Comparison of ENCODE assay signal across 19 cellular contexts in genomic region chr7:46480619-46481018, GRCh38.
DNase-seq lines count a peak whose midpoint lies in the region; ATAC-seq and TF ChIP-seq lines count a peak whose summit lies in the region.
"Had no signal": no experiment of that assay in that cellular context is flagged by ENCODE, and none has a peak within 500 bp of the region (broad histone marks: within the 10 kb centered on the region; RNA-seq: fewer than 3 reads in every experiment).

No MANE protein-coding gene starts in this region.

- no peak for ATAC-seq in GM21723 (IDR thresholded peaks at IDR 0.05; ENCODE audit: unreplicated experiment)
- ATAC-seq: CD8-positive, alpha-beta T cell had no signal

- peak; percentile 58 for DNase-seq in dermis blood vessel endothelial cell
- DNase-seq in endothelial cell (ENCODE audit: low spot score), result peak; percentile 55
- DNase-seq in mesenchymal stem cell, result no peak
- no peak for DNase-seq in neuronal stem cell (ENCODE audit: low spot score)
- DNase-seq in NCI-H187 (lab: John Stamatoyannopoulos, UW), result no peak
- DNase-seq in T-helper 1 cell, result no peak
- no peak for DNase-seq in head of caudate nucleus
- DNase-seq: 8988T; AML-193; Caco-2; Calu3; CD4-positive, alpha-beta T cell; CD8-positive, alpha-beta T cell; DMS79 treated with DMSO at 0.1 percent for 48 hours; GF-D8 had no signal

- no peaks in the 10 kb centered on the region for H3K36me3 Mint-ChIP-seq in endothelial cell (ENCODE audit: low read depth, unreplicated experiment)
- H3K36me3 Mint-ChIP-seq: CD8-positive, alpha-beta T cell had no signal

- H3K27me3 ChIP-seq in mesenchymal stem cell (ENCODE audit: control insufficient read depth in 1 of 2, insufficient read depth in 1 of 2, low read length in 2 of 2), result no peaks in the 10 kb centered on the region
- no peaks in the 10 kb centered on the region for H3K27me3 ChIP-seq in neuronal stem cell (ENCODE audit: control insufficient read depth in 3 of 3, insufficient read depth in 3 of 3, low read depth in 1 of 3, low read length in 3 of 3)
- H3K27me3 ChIP-seq: BLaER1 treated with 17β-estradiol and CSF1 and Interleukin-3, amounts not matched to agents 10 nM and 100 nM had no signal

- peaks cover 10% of the 10 kb centered on the region for H3K4me1 ChIP-seq in mesenchymal stem cell (ENCODE audit: control insufficient read depth, insufficient read depth, low read depth, low read length)
- H3K4me1 ChIP-seq in neuronal stem cell (ENCODE audit: control insufficient read depth in 2 of 2, insufficient read depth in 1 of 2, low read depth in 1 of 2, low read length in 2 of 2), result no peaks in the 10 kb centered on the region
- H3K4me1 ChIP-seq: BLaER1 treated with 17β-estradiol and CSF1 and Interleukin-3, amounts not matched to agents 10 nM and 100 nM; Caco-2 had no signal

- H3K14ac ChIP-seq in mesenchymal stem cell (ENCODE audit: low read length in 2 of 2), result no peak overlapping the region
- H3K14ac ChIP-seq in neuronal stem cell (ENCODE audit: low read length), result no peak overlapping the region

- intact Hi-C loops in head of caudate nucleus (cut with DNase I), result no loop called here

- H3K4me1 Mint-ChIP-seq in endothelial cell (ENCODE audit: unreplicated experiment), result peaks cover 28% of the 10 kb centered on the region
- H3K4me1 Mint-ChIP-seq: B cell had no signal

- no peak overlapping the region for H3K9ac ChIP-seq in mesenchymal stem cell (ENCODE audit: low read length)
- H3K9ac ChIP-seq in neuronal stem cell (ENCODE audit: low read depth, low read length, poor library complexity), result no peak overlapping the region
- H3K9ac ChIP-seq: BLaER1 treated with 17β-estradiol and CSF1 and Interleukin-3, amounts not matched to agents 10 nM and 100 nM had no signal

- H3K4me3 Mint-ChIP-seq in endothelial cell (ENCODE audit: unreplicated experiment), result no peak overlapping the region
- H3K4me3 Mint-ChIP-seq: B cell; CD4-positive, alpha-beta T cell; CD8-positive, alpha-beta T cell had no signal

- H3K27ac ChIP-seq in mesenchymal stem cell (ENCODE audit: low read length, poor library complexity, severe bottlenecking) (no peak overlapping the region), neuronal stem cell (replicated peaks; ENCODE audit: low read length) (no peak overlapping the region)
- H3K27ac ChIP-seq: BLaER1 treated with 17β-estradiol and CSF1 and Interleukin-3, amounts not matched to agents 10 nM and 100 nM; C4-2B had no signal

- H2BK5ac ChIP-seq in mesenchymal stem cell (ENCODE audit: low read depth, low read length, poor library complexity, severe bottlenecking), result no peak overlapping the region
- no peak overlapping the region for H2BK5ac ChIP-seq in neuronal stem cell (ENCODE audit: low read length)

- no peak overlapping the region for H3K4me2 ChIP-seq in mesenchymal stem cell (ENCODE audit: low read length, poor library complexity, severe bottlenecking)
- no peak overlapping the region for H3K4me2 ChIP-seq in neuronal stem cell (ENCODE audit: insufficient read depth, low read length, poor library complexity, severe bottlenecking)
- H3K4me2 ChIP-seq: BLaER1 treated with 17β-estradiol and CSF1 and Interleukin-3, amounts not matched to agents 10 nM and 100 nM had no signal

- no peak for TF ChIP-seq CTCF in endothelial cell (IDR thresholded peaks at IDR 0.05; ENCODE audit: unreplicated experiment)

- H3K27ac Mint-ChIP-seq in endothelial cell (ENCODE audit: unreplicated experiment), result peak overlapping the region; percentile 97
- H3K27ac Mint-ChIP-seq: B cell; CD4-positive, alpha-beta T cell; CD8-positive, alpha-beta T cell had no signal

- no peak overlapping the region for H4K8ac ChIP-seq in mesenchymal stem cell (ENCODE audit: low read length)
- no peak overlapping the region for H4K8ac ChIP-seq in neuronal stem cell (ENCODE audit: low read depth, low read length)

- no peaks in the 10 kb centered on the region for H3K79me1 ChIP-seq in mesenchymal stem cell (replicated peaks; ENCODE audit: low read length, poor library complexity, severe bottlenecking)
- H3K79me1 ChIP-seq in neuronal stem cell (ENCODE audit: low read depth, low read length), result no peaks in the 10 kb centered on the region

- no peaks in the 10 kb centered on the region for H3K9me3 Mint-ChIP-seq in endothelial cell (ENCODE audit: unreplicated experiment)

- H3K23ac ChIP-seq in mesenchymal stem cell (ENCODE audit: low read length in 2 of 2), result no peak overlapping the region
- no peak overlapping the region for H3K23ac ChIP-seq in neuronal stem cell (ENCODE audit: low read depth, low read length, poor library complexity)

- H3K18ac ChIP-seq in mesenchymal stem cell (ENCODE audit: low read depth in 1 of 2, low read length in 2 of 2), result no peak overlapping the region
- peak overlapping the region; percentile 8 for H3K18ac ChIP-seq in neuronal stem cell (ENCODE audit: low read length)

- H3K4ac ChIP-seq in mesenchymal stem cell (ENCODE audit: low read depth in 1 of 2, low read length in 2 of 2), result no peak overlapping the region
- H3K4ac ChIP-seq in neuronal stem cell (ENCODE audit: low read length), result no peak overlapping the region

- no peak overlapping the region for H2AFZ ChIP-seq in mesenchymal stem cell (ENCODE audit: low read depth, low read length)
- no peak overlapping the region for H2AFZ ChIP-seq in neuronal stem cell (ENCODE audit: low read length)

- no peak overlapping the region for H2BK15ac ChIP-seq in mesenchymal stem cell (ENCODE audit: low read depth, poor library complexity, severe bottlenecking)
- H2BK15ac ChIP-seq in neuronal stem cell (ENCODE audit: low read length), result no peak overlapping the region

- peaks cover 4% of the 10 kb centered on the region for H3K27me3 Mint-ChIP-seq in endothelial cell (ENCODE audit: unreplicated experiment)
- H3K27me3 Mint-ChIP-seq: B cell; CD4-positive, alpha-beta T cell had no signal

- H2BK12ac ChIP-seq in mesenchymal stem cell (ENCODE audit: low read length in 2 of 2), result peak overlapping the region in 1 of 2 experiments; percentile 25
- no peak overlapping the region for H2BK12ac ChIP-seq in neuronal stem cell (ENCODE audit: low read length)

- no peak overlapping the region for H2AK5ac ChIP-seq in mesenchymal stem cell (ENCODE audit: low read length, severe bottlenecking)
- H2AK5ac ChIP-seq in neuronal stem cell (ENCODE audit: low read depth, low read length), result peak overlapping the region; percentile 49

- H2BK120ac ChIP-seq in mesenchymal stem cell (ENCODE audit: low read depth, low read length) (no peak overlapping the region), neuronal stem cell (ENCODE audit: low read depth, low read length) (no peak overlapping the region)

- H3K36me3 ChIP-seq in mesenchymal stem cell (ENCODE audit: control insufficient read depth in 1 of 2, insufficient read depth in 2 of 2, low read depth in 1 of 2, low read length in 2 of 2), result no peaks in the 10 kb centered on the region
- no peaks in the 10 kb centered on the region for H3K36me3 ChIP-seq in neuronal stem cell (replicated peaks in 1 of 2; ENCODE audit: control insufficient read depth in 2 of 2, insufficient read depth in 2 of 2, low read length in 2 of 2)
- H3K36me3 ChIP-seq: BLaER1 treated with 17β-estradiol and CSF1 and Interleukin-3, amounts not matched to agents 10 nM and 100 nM had no signal

- WGBS in mesenchymal stem cell, result 98% methylated on average over 2 of the region's 2 CpGs
- WGBS in neuronal stem cell (ENCODE audit: extremely low coverage in 2 of 2, insufficient read length in 2 of 2, insufficient replicate concordance in 1 of 2), 2 donors, result no CpG with 5 or more reads among the region's 2 CpGs

- no peaks in the 10 kb centered on the region for H3K9me3 ChIP-seq in mesenchymal stem cell (ENCODE audit: control insufficient read depth, low read length)
- H3K9me3 ChIP-seq in neuronal stem cell (replicated peaks in 1 of 2; ENCODE audit: control insufficient read depth in 2 of 2, insufficient read depth in 1 of 2, low read depth in 1 of 2, low read length in 2 of 2), result peaks cover 0 to under 1% of the 10 kb centered on the region in 2 donors
- H3K9me3 ChIP-seq: Caco-2 had no signal

- no peak overlapping the region for H3K4me3 ChIP-seq in mesenchymal stem cell (ENCODE audit: insufficient read depth in 1 of 2, low read depth in 1 of 2, low read length in 2 of 2)
- H3K4me3 ChIP-seq in neuronal stem cell (ENCODE audit: low read length in 2 of 2), result no peak overlapping the region
- H3K4me3 ChIP-seq: BLaER1 treated with 17β-estradiol and CSF1 and Interleukin-3, amounts not matched to agents 10 nM and 100 nM had no signal

- peak overlapping the region; percentile 3 for H4K91ac ChIP-seq in mesenchymal stem cell (ENCODE audit: low read length)
- no peak overlapping the region for H4K91ac ChIP-seq in neuronal stem cell (ENCODE audit: low read depth, low read length, poor library complexity)

Comparison
In these comparisons a context has a peak if more than half of its experiments do, and no peak if none do; other contexts are left out.
1. DNase-seq: peak in dermis blood vessel endothelial cell (single experiment) and endothelial cell (single experiment); none in mesenchymal stem cell (single experiment), neuronal stem cell (single experiment), NCI-H187 (0 of 2), T-helper 1 cell (0 of 5) and head of caudate nucleus (0 of 42).